22 cellular contexts compared by ENCODE assay signal in the genomic region with DNA sequence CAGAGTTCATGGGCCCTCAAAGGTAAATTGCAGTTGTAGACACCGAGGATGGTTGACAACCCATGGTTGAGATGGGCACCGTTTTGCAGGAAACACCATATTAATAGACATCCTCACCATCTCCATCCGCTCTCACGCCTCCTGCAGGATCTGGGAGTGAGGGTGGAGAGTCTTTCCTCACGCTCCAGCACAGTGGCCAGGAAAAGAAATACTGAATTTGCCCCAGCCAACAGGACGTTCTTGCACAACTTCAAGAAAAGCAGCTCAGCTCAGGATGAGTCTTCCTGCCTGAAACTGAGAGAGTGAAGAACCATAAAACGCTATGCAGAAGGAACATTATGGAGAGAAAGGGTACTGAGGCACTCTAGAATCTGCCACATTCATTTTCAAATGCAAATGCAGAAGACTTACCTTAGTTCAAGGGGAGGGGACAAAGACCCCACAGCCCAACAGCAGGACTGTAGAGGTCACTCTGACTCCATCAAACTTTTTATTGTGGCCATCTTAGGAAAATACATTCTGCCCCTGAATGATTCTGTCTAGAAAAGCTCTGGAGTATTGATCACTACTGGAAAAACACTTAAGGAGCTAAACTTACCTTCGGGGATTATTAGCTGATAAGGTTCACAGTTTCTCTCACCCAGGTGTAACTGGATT. TPM values are rescaled to one million over a fixed set of nuclear protein-coding genes. Genes with fewer than 3 reads are reported as not detected.
DNase-seq lines count a peak whose midpoint lies in the region; ATAC-seq and TF ChIP-seq lines count a peak whose summit lies in the region.
"Had no signal": no experiment of that assay in that cellular context is flagged by ENCODE, and none has a peak within 500 bp of the region (broad histone marks: within the 10 kb centered on the region; RNA-seq: fewer than 3 reads in every experiment).

No MANE protein-coding gene starts in this region.

- intact Hi-C loops in naive thymus-derived CD4-positive, alpha-beta T cell (cut with micrococcal nuclease) = no loop called here

- H3K4me3 ChIP-seq in AG10803 (ENCODE audit: low read length) = no peak overlapping the region
- H3K4me3 ChIP-seq in SK-N-SH (ENCODE audit: low read depth in 2 of 2, low read length in 1 of 2) = no peak overlapping the region
- no peak overlapping the region for H3K4me3 ChIP-seq in fibroblast of mammary gland (ENCODE audit: control insufficient read depth, low read depth, low read length)
- H3K4me3 ChIP-seq in naive thymus-derived CD4-positive, alpha-beta T cell (ENCODE audit: low read length) = no peak overlapping the region
- H3K4me3 ChIP-seq: smooth muscle cell, upper lobe of right lung had no signal

- H3K4me2 ChIP-seq in SK-N-SH = no peak overlapping the region
- H3K4me2 ChIP-seq: smooth muscle cell had no signal

- no peak overlapping the region for H3K4me3 Mint-ChIP-seq in naive thymus-derived CD4-positive, alpha-beta T cell
- H3K4me3 Mint-ChIP-seq: activated CD8-positive, alpha-beta memory T cell treated with anti-CD3 and anti-CD28 coated beads, Interleukin-2, amount 10 ng/mL, durations not matched to agents 7 days and 5 days; T-cell had no signal

- no peaks in the 10 kb centered on the region for H4K20me1 ChIP-seq in SK-N-SH (ENCODE audit: insufficient read depth)

- H3K4me1 ChIP-seq in SK-N-SH (ENCODE audit: control insufficient read depth in 1 of 2, insufficient read depth in 2 of 2, low read depth in 1 of 2, low read length in 1 of 2) = peaks cover 4 to 8% of the 10 kb centered on the region in 2 experiments; a peak in 2 of 4 replicates
- H3K4me1 ChIP-seq in naive thymus-derived CD4-positive, alpha-beta T cell (ENCODE audit: control insufficient read depth in 2 of 2, insufficient read depth in 2 of 2, low read length in 2 of 2) = no peaks in the 10 kb centered on the region

- no peak for TF ChIP-seq EP300 in SK-N-SH (IDR thresholded peaks at IDR 0.05; ENCODE audit: borderline replicate concordance in 1 of 2, low read depth in 1 of 2, low read length in 1 of 2)

- ATAC-seq in GM18909 (IDR thresholded peaks at IDR 0.05; ENCODE audit: poor library complexity, unreplicated experiment) = no peak
- no peak for ATAC-seq in naive thymus-derived CD4-positive, alpha-beta T cell
- ATAC-seq in GM21381 (IDR thresholded peaks at IDR 0.05; ENCODE audit: unreplicated experiment) = no peak
- ATAC-seq: activated CD4-positive, CD25-positive, alpha-beta regulatory T cell treated with anti-CD3 and anti-CD28 coated beads, Interleukin-2, amount 50 U/mL, for 24 hours; activated CD8-positive, alpha-beta memory T cell treated with anti-CD3 and anti-CD28 coated beads, Interleukin-2, amount 10 ng/mL, durations not matched to agents 7 days and 5 days; Panc1; T-cell; upper lobe of right lung had no signal

- TF ChIP-seq RAD21 in SK-N-SH (IDR thresholded peaks at IDR 0.05; ENCODE audit: low read length) = peak; percentile 44

- no peak overlapping the region for H3K27ac ChIP-seq in SK-N-SH (ENCODE audit: low read depth in 2 of 2, low read length in 1 of 2)
- H3K27ac ChIP-seq in naive thymus-derived CD4-positive, alpha-beta T cell (ENCODE audit: low read depth, low read length) = no peak overlapping the region
- H3K27ac ChIP-seq: upper lobe of right lung had no signal

- no peaks in the 10 kb centered on the region for H3K9me2 ChIP-seq in SK-N-SH

- no peak overlapping the region for H2AFZ ChIP-seq in SK-N-SH (ENCODE audit: low read depth)

- DNase-seq in AG10803 (ENCODE audit: low read depth) (peak; percentile 29), SK-N-SH (no peak), fibroblast of mammary gland (ENCODE audit: low read depth) (peak; percentile 32)
- DNase-seq in naive thymus-derived CD4-positive, alpha-beta T cell = no peak
- DNase-seq: activated CD8-positive, alpha-beta memory T cell treated with anti-CD3 and anti-CD28 coated beads, Interleukin-2, amount 10 ng/mL, durations not matched to agents 7 days and 5 days; activated naive CD4-positive, alpha-beta T cell treated with Interleukin-2 at 50 U/mL for 16 hours; C1 segment of cervical spinal cord; caudate nucleus; NCI-H1694; NCI-H446 treated with DMSO at 0.1 percent for 48 hours; stimulated activated naive CD4-positive, alpha-beta T cell treated with Interleukin-2 at 50 U/mL for 16 hours; T-cell; upper lobe of right lung had no signal

- H3K9ac ChIP-seq in SK-N-SH = no peak overlapping the region

- no peak; the same call in 1 of the 2 replicates for TF ChIP-seq CTCF in AG10803 (conservative IDR thresholded peaks at IDR 0.05; ENCODE audit: low read length)
- TF ChIP-seq CTCF in GM12873 (IDR thresholded peaks at IDR 0.05; ENCODE audit: insufficient read depth, low read depth, low read length, missing control alignments) = peak; percentile 16
- TF ChIP-seq CTCF in SK-N-SH (IDR thresholded peaks at IDR 0.05) = peak; percentile 40
- TF ChIP-seq CTCF in fibroblast of mammary gland (conservative IDR thresholded peaks at IDR 0.05; ENCODE audit: control insufficient read depth, insufficient read depth, low read depth, low read length) = peak; percentile 19

- no peaks in the 10 kb centered on the region for H3K79me2 ChIP-seq in SK-N-SH (ENCODE audit: insufficient read depth)

- no peaks in the 10 kb centered on the region for H3K27me3 ChIP-seq in SK-N-SH (ENCODE audit: insufficient read depth)
- no peaks in the 10 kb centered on the region for H3K27me3 ChIP-seq in naive thymus-derived CD4-positive, alpha-beta T cell (ENCODE audit: control insufficient read depth in 2 of 2, insufficient read depth in 2 of 2, low read length in 2 of 2)
- H3K27me3 ChIP-seq: upper lobe of right lung had no signal

- POLR2A ChIA-PET in SK-N-SH (lab: Yijun Ruan, JAX) = no interaction called here
- POLR2A ChIA-PET in naive thymus-derived CD4-positive, alpha-beta T cell (lab: Charles Lee) = no interaction called here

- CTCF ChIA-PET in SK-N-SH (lab: Yijun Ruan, JAX) = interaction anchor here (0.8 to 1.6 kb wide), 5 partner anchors 29 to 100 kb away, joined by 3 to 7 read pairs (median 3); no protein-coding TSS in a partner anchor
- CTCF ChIA-PET in naive thymus-derived CD4-positive, alpha-beta T cell (lab: Charles Lee) = interaction anchor here (0.9 kb wide), 1 partner anchor 57 kb away, joined by 3 read pairs; no protein-coding TSS in a partner anchor

- peaks cover 0 to 30% (median 0%) of the 10 kb centered on the region in 5 donors for H3K27me3 Mint-ChIP-seq in naive thymus-derived CD4-positive, alpha-beta T cell
- H3K27me3 Mint-ChIP-seq: T-cell had no signal

- 84% methylated on average over 8 of the region's 8 CpGs for WGBS in SK-N-SH (ENCODE audit: low lambda C conversion rate)

- no peaks in the 10 kb centered on the region for H3K9me3 Mint-ChIP-seq in naive thymus-derived CD4-positive, alpha-beta T cell
- H3K9me3 Mint-ChIP-seq: T-cell had no signal

- H3K27ac Mint-ChIP-seq in naive thymus-derived CD4-positive, alpha-beta T cell = no peak overlapping the region
- H3K27ac Mint-ChIP-seq: activated CD8-positive, alpha-beta memory T cell treated with anti-CD3 and anti-CD28 coated beads, Interleukin-2, amount 10 ng/mL, durations not matched to agents 7 days and 5 days; T-cell had no signal

- no peaks in the 10 kb centered on the region for H3K9me3 ChIP-seq in SK-N-SH
- H3K9me3 ChIP-seq in naive thymus-derived CD4-positive, alpha-beta T cell (ENCODE audit: control insufficient read depth in 2 of 3, low read length in 3 of 3) = no peaks in the 10 kb centered on the region
- H3K9me3 ChIP-seq: upper lobe of right lung had no signal

- no peaks in the 10 kb centered on the region for H3K36me3 ChIP-seq in SK-N-SH (replicated peaks in 1 of 2; ENCODE audit: control insufficient read depth in 1 of 2, insufficient read depth in 2 of 2, low read length in 1 of 2)
- no peaks in the 10 kb centered on the region for H3K36me3 ChIP-seq in naive thymus-derived CD4-positive, alpha-beta T cell (ENCODE audit: control insufficient read depth in 2 of 3, insufficient read depth in 3 of 3, low read length in 3 of 3)

- peaks cover 0 to 18% (median 10%) of the 10 kb centered on the region in 5 donors for H3K36me3 Mint-ChIP-seq in naive thymus-derived CD4-positive, alpha-beta T cell
- H3K36me3 Mint-ChIP-seq: activated CD8-positive, alpha-beta memory T cell treated with anti-CD3 and anti-CD28 coated beads, Interleukin-2, amount 10 ng/mL, durations not matched to agents 7 days and 5 days had no signal

- H3F3A ChIP-seq in SK-N-SH (replicated peaks; ENCODE audit: insufficient read depth) = no peaks in the 10 kb centered on the region

- H3K4me1 Mint-ChIP-seq in naive thymus-derived CD4-positive, alpha-beta T cell = peaks cover 0 to 5% (median 0%) of the 10 kb centered on the region in 7 donors

TF ChIP-seq in SK-N-SH, 30 proteins besides CTCF, POLR2A, EP300 and RAD21 (continues in another document):
- TF ChIP-seq, protein P1, sequence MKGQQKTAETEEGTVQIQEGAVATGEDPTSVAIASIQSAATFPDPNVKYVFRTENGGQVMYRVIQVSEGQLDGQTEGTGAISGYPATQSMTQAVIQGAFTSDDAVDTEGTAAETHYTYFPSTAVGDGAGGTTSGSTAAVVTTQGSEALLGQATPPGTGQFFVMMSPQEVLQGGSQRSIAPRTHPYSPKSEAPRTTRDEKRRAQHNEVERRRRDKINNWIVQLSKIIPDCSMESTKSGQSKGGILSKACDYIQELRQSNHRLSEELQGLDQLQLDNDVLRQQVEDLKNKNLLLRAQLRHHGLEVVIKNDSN (IDR thresholded peaks at IDR 0.05; ENCODE audit: borderline replicate concordance, low read depth) = no peak
- TF ChIP-seq MXI1 (IDR thresholded peaks at IDR 0.05; ENCODE audit: low read depth, low read length) = no peak

RNA-seq across cellular contexts. Expression of a gene that starts 9.3 kb away (rescaled TPM):
- not detected in 2 replicates for polyA plus RNA-seq in SK-N-SH (2012; rRNA removed)
- not detected in 2 replicates for polyA plus RNA-seq in SK-N-SH (2012; cell fraction: cytosol; rRNA removed)
- polyA plus RNA-seq in SK-N-SH (2012; cell fraction: nucleus; rRNA removed) = 0.07 and 0.10 TPM in 2 replicates
- 1 to 10 TPM in 4 of 5 experiments, under 1 TPM in 1; 0.27 to 1.7 (median 1.3) TPM for total RNA-seq in naive thymus-derived CD4-positive, alpha-beta T cell
- polyA plus RNA-seq in naive thymus-derived CD4-positive, alpha-beta T cell = not detected
- total RNA-seq: glomerular endothelial cell, osteocyte had no signal
- polyA plus RNA-seq: keratinocyte had no signal

RNA-seq across cellular contexts. Expression of a gene that starts 26.5 kb away (rescaled TPM):
- polyA plus RNA-seq in SK-N-SH (2012; rRNA removed) = not detected in 2 replicates
- 0.03 and 0.08 TPM in 2 replicates for polyA plus RNA-seq in SK-N-SH (2012; cell fraction: cytosol; rRNA removed)
- 0.19 and 0.27 TPM in 2 replicates for polyA plus RNA-seq in SK-N-SH (2012; cell fraction: nucleus; rRNA removed)
- total RNA-seq in naive thymus-derived CD4-positive, alpha-beta T cell = not detected
- polyA plus RNA-seq in naive thymus-derived CD4-positive, alpha-beta T cell = not detected
- total RNA-seq: activated CD8-positive, alpha-beta memory T cell treated with anti-CD3 and anti-CD28 coated beads, Interleukin-2, amount 10 ng/mL, durations not matched to agents 7 days and 5 days; osteocyte; smooth muscle cell; T-cell; upper lobe of right lung had no signal

RNA-seq across cellular contexts. Expression of a gene that starts 33.8 kb away (rescaled TPM):
- polyA plus RNA-seq in SK-N-SH (2012; rRNA removed) = not detected in 2 replicates
- not detected in 2 replicates for polyA plus RNA-seq in SK-N-SH (2012; cell fraction: cytosol; rRNA removed)
- polyA plus RNA-seq in SK-N-SH (2012; cell fraction: nucleus; rRNA removed) = 0.05 TPM in 2 replicates
- 10 to 100 TPM in 1 of 5 experiments, 1 to 10 TPM in 1, under 1 TPM in 3; 0.27 to 41.4 (median 0.51) TPM for total RNA-seq in naive thymus-derived CD4-positive, alpha-beta T cell
- polyA plus RNA-seq in naive thymus-derived CD4-positive, alpha-beta T cell = under 1 TPM; 0.15 to 0.43 TPM
- total RNA-seq: glomerular endothelial cell, osteocyte, smooth muscle cell had no signal
- polyA plus RNA-seq: keratinocyte, smooth muscle cell had no signal

RNA-seq across cellular contexts. Expression of a gene that starts 55.2 kb away (rescaled TPM):
- polyA plus RNA-seq in SK-N-SH (2012; rRNA removed) = 41.2 and 44.3 TPM in 2 replicates
- 27.1 and 35.7 TPM in 2 replicates for polyA plus RNA-seq in SK-N-SH (2012; cell fraction: cytosol; rRNA removed)
- polyA plus RNA-seq in SK-N-SH (2012; cell fraction: nucleus; rRNA removed) = 18.3 and 33.7 TPM in 2 replicates
- 10 to 100 TPM in 4 of 5 experiments, 1 to 10 TPM in 1; 7.4 to 18.9 (median 12.2) TPM for total RNA-seq in naive thymus-derived CD4-positive, alpha-beta T cell
- polyA plus RNA-seq in naive thymus-derived CD4-positive, alpha-beta T cell = 10 to 100 TPM; 35.0 to 38.0 TPM

Comparison
In these comparisons a context has a peak if more than half of its experiments do, and no peak if none do; other contexts are left out.
1. DNase-seq: peak in AG10803 (single experiment) and fibroblast of mammary gland (single experiment); none in SK-N-SH (single experiment) and naive thymus-derived CD4-positive, alpha-beta T cell (0 of 9).